Comparison of ENCODE assay signal across 14 cellular contexts in genomic region chr12:124829708-124830304, GRCh38. TPM values are rescaled to one million over a fixed set of nuclear protein-coding genes. Genes with fewer than 3 reads are reported as not detected.
DNase-seq lines count a peak whose midpoint lies in the region; ATAC-seq, FAIRE-seq and TF ChIP-seq lines count a peak whose summit lies in the region.
"Had no signal": no experiment of that assay in that cellular context is flagged by ENCODE, and none has a peak within 500 bp of the region (broad histone marks: within the 10 kb centered on the region; RNA-seq: fewer than 3 reads in every experiment).

No MANE protein-coding gene starts in this region.

- no peak overlapping the region for H2AFZ ChIP-seq in trophoblast cell (ENCODE audit: insufficient read depth, low read length, poor library complexity)

- peaks cover 26% of the 10 kb centered on the region for H3K79me1 ChIP-seq in trophoblast cell (ENCODE audit: low read length)

- peak overlapping the region; percentile 22 for H4K91ac ChIP-seq in trophoblast cell (ENCODE audit: low read depth, low read length)

- no peak overlapping the region for H3K23ac ChIP-seq in trophoblast cell (ENCODE audit: low read length)

- no peaks in the 10 kb centered on the region for H3K27me3 ChIP-seq in trophoblast cell (ENCODE audit: insufficient read depth, low read length)
- no peaks in the 10 kb centered on the region for H3K27me3 ChIP-seq in pancreas

- H3K4me1 ChIP-seq in trophoblast cell (ENCODE audit: control insufficient read depth in 1 of 2, insufficient read depth in 2 of 2, low read length in 2 of 2) (peaks cover 16 to 23% of the 10 kb centered on the region in 2 experiments), pancreas (peaks cover 0 to 9% (median 0%) of the 10 kb centered on the region in 3 donors)

- H2BK12ac ChIP-seq in trophoblast cell (ENCODE audit: low read length): no peak overlapping the region

- no peak for TF ChIP-seq CTCF in pancreas (IDR thresholded peaks at IDR 0.05)

- H4K12ac ChIP-seq in trophoblast cell (ENCODE audit: low read depth, low read length): no peak overlapping the region

- no peak overlapping the region for H3K14ac ChIP-seq in trophoblast cell (ENCODE audit: low read length)

- no peak overlapping the region for H3K4me2 ChIP-seq in trophoblast cell (ENCODE audit: low read length)

- no peak overlapping the region for H3K18ac ChIP-seq in trophoblast cell (ENCODE audit: low read length)

- H3K9me3 ChIP-seq in trophoblast cell (ENCODE audit: insufficient read depth, low read depth, low read length) (peaks cover 4% of the 10 kb centered on the region), pancreas (no peaks in the 10 kb centered on the region)

- DNase-seq in EL (peak; percentile 50), RCC 7860 (ENCODE audit: low spot score) (peak; percentile 64), epithelial cell of prostate (ENCODE audit: low read depth, low spot score) (no peak), trophoblast cell (peak; percentile 82 to 89), pancreas (no peak), NOMO-1 (lab: John Stamatoyannopoulos, UW; ENCODE audit: unreplicated experiment in 2 of 2) (no peak)
- DNase-seq: Kasumi-1; NCI-H146; NK-92 treated with Interleukin-12 subunit alpha and Interleukin-12 subunit beta, amount 100 ng/mL, for 24 hours; SHP77 had no signal

- H3K4ac ChIP-seq in trophoblast cell (ENCODE audit: low read depth, low read length): no peak overlapping the region

- no peak overlapping the region for H2BK120ac ChIP-seq in trophoblast cell (ENCODE audit: insufficient read depth, low read length, poor library complexity)

- no peak for FAIRE-seq in RCC 7860 (lab: Jason Lieb, UNC)
- no peak for FAIRE-seq in pancreas (lab: Jason Lieb, UNC)
- FAIRE-seq: endometrium had no signal

- ATAC-seq in GM21825 (IDR thresholded peaks at IDR 0.05; ENCODE audit: unreplicated experiment): no peak
- no peak for ATAC-seq in pancreas
- no peak for ATAC-seq in HG03378 (IDR thresholded peaks at IDR 0.05; ENCODE audit: unreplicated experiment)
- ATAC-seq: activated CD4-positive, CD25-positive, alpha-beta regulatory T cell treated with anti-CD3 and anti-CD28 coated beads, Interleukin-2, amount 50 U/mL, for 24 hours had no signal

- H2BK5ac ChIP-seq in trophoblast cell (ENCODE audit: low read depth, low read length, poor library complexity): no peak overlapping the region

- no peak overlapping the region for H2AK5ac ChIP-seq in trophoblast cell (ENCODE audit: low read length)

- H3K27ac ChIP-seq in epithelial cell of prostate (peak overlapping the region; percentile 86), trophoblast cell (ENCODE audit: low read depth, low read length) (no peak overlapping the region), pancreas (no peak overlapping the region)

- H4K8ac ChIP-seq in trophoblast cell (ENCODE audit: low read depth, low read length): no peak overlapping the region

- intact Hi-C loops in pancreas (cut with DNase I): no loop called here

- no peaks in the 10 kb centered on the region for H3K79me2 ChIP-seq in trophoblast cell (ENCODE audit: control insufficient read depth, insufficient read depth, low read length, poor library complexity)

- H3K36me3 ChIP-seq in trophoblast cell (ENCODE audit: control insufficient read depth in 1 of 2, insufficient read depth in 2 of 2, low read length in 2 of 2) (no peaks in the 10 kb centered on the region), pancreas (no peaks in the 10 kb centered on the region)

- WGBS in trophoblast cell (ENCODE audit: extremely low coverage, insufficient coverage, insufficient read length): no CpG with 5 or more reads among the region's 4 CpGs
- 90 to 93% methylated on average over 4 of the region's 4 CpGs for WGBS in pancreas, 2 donors

- H3K4me3 ChIP-seq in trophoblast cell (ENCODE audit: low read depth, low read length): no peak overlapping the region
- no peak overlapping the region for H3K4me3 ChIP-seq in pancreas

- no peak overlapping the region for H3K9ac ChIP-seq in trophoblast cell (ENCODE audit: low read length)

RNA-seq across cellular contexts. Expression of gene SCARB1, which starts 33.9 kb away (rescaled TPM):
- polyA plus RNA-seq in trophoblast cell (2013): 102 and 105 TPM in 2 replicates
- total RNA-seq in pancreas: 10 to 100 TPM in 2 of 6 donors, 1 to 10 TPM in 4; 4.7 to 14.3 (median 8.4) TPM
- polyA plus RNA-seq in pancreas: 10 to 100 TPM; 11.7 to 14.7 TPM

Comparison
In these comparisons a context has a peak if more than half of its experiments do, and no peak if none do; other contexts are left out.
1. DNase-seq: peak in EL (single experiment), RCC 7860 (single experiment) and trophoblast cell (2 of 2); none in epithelial cell of prostate (single experiment), pancreas (0 of 6) and NOMO-1 (0 of 2).